Comparison of ENCODE assay signal across 11 cellular contexts in genomic region chr6:55886185-55886836, GRCh38. TPM values are rescaled to one million over a fixed set of nuclear protein-coding genes. Genes with fewer than 3 reads are reported as not detected.
A peak's percentile ranks its signal among the peaks of the same experiment; 100 is the strongest.
DNase-seq lines count a peak whose midpoint lies in the region; ATAC-seq, FAIRE-seq and TF ChIP-seq lines count a peak whose summit lies in the region.
"Had no signal": no experiment of that assay in that cellular context is flagged by ENCODE, and none has a peak within 500 bp of the region (broad histone marks: within the 10 kb centered on the region; RNA-seq: fewer than 3 reads in every experiment).

No MANE protein-coding gene starts in this region.

- no peak overlapping the region for H3K4me3 Mint-ChIP-seq in CD8-positive, alpha-beta T cell

- peaks cover 11% of the 10 kb centered on the region for H3K9me3 Mint-ChIP-seq in CD8-positive, alpha-beta T cell

- no TSS peak for BruUV-seq in HCT116 (replicated peaks; lab: Mats Ljungman, UMichigan)

- RAD21 ChIA-PET in HCT116 (lab: Charles Lee; ENCODE audit: low non-redundant PET in 1 of 2, low total read pairs in 2 of 2, uncharacterized antibody in 2 of 2, unreplicated experiment in 2 of 2) = no interaction called here

- H3K4me3 ChIP-seq in HCT116 (replicated peaks in 1 of 2; ENCODE audit: low read depth in 1 of 2, low read length in 2 of 2) = no peak overlapping the region
- no peak overlapping the region for H3K4me3 ChIP-seq in CD8-positive, alpha-beta T cell (ENCODE audit: low read depth, low read length)
- H3K4me3 ChIP-seq: thoracic aorta had no signal

- H3K27me3 Mint-ChIP-seq in CD8-positive, alpha-beta T cell (ENCODE audit: low read depth) = no peaks in the 10 kb centered on the region

- TF ChIP-seq POLR2A in HCT116 (IDR thresholded peaks at IDR 0.05; ENCODE audit: borderline replicate concordance, extremely low read depth, insufficient read depth, insufficient read length) = no peak

- no peak for FAIRE-seq in HTR-8/SVneo (lab: Jason Lieb, UNC)
- FAIRE-seq: GM18507 had no signal

- no peak overlapping the region for H2AFZ ChIP-seq in HCT116 (ENCODE audit: low read depth, low read length, poor library complexity, severe bottlenecking)

- H3K27me3 ChIP-seq in HCT116 (ENCODE audit: insufficient read depth, low read length) = 0 out of 2 replicates have a peak, but pooled peaks cover 16% of the 10 kb centered on the region
- no peaks in the 10 kb centered on the region for H3K27me3 ChIP-seq in CD8-positive, alpha-beta T cell (ENCODE audit: insufficient read depth, low read length)

- no peaks in the 10 kb centered on the region for H3K36me3 ChIP-seq in HCT116 (ENCODE audit: control insufficient read depth in 1 of 2, insufficient read depth in 2 of 2, low read length in 2 of 2)
- H3K36me3 ChIP-seq in CD8-positive, alpha-beta T cell (ENCODE audit: insufficient read depth, low read length) = no peaks in the 10 kb centered on the region
- H3K36me3 ChIP-seq: thoracic aorta had no signal

- ATAC-seq in HCT116 = no peak
- no peak for ATAC-seq in GM21526 (IDR thresholded peaks at IDR 0.05; ENCODE audit: low FRiP score, unreplicated experiment)
- ATAC-seq in CD8-positive, alpha-beta T cell = no peak

- intact Hi-C loops in HCT116 (cut with micrococcal nuclease) = loop anchor here (2.0 to 10.0 kb wide), 3 partner anchors 269 to 542 kb away; no protein-coding TSS in a partner anchor
- intact Hi-C loops in CD8-positive, alpha-beta T cell (cut with DNase I, micrococcal nuclease) = loop anchor here in 1 of 2 experiments (1.0 kb wide), 1 partner anchor 9 kb away; no protein-coding TSS in a partner anchor

- no peaks in the 10 kb centered on the region for H4K20me1 ChIP-seq in HCT116 (ENCODE audit: insufficient read depth)

- POLR2A ChIA-PET in HCT116 (lab: Charles Lee) = no interaction called here
- POLR2A ChIA-PET in CD8-positive, alpha-beta T cell (lab: Charles Lee) = no interaction called here

- H3K4me2 ChIP-seq in HCT116 (ENCODE audit: low read length) = no peak overlapping the region

- no peaks in the 10 kb centered on the region for H3K79me2 ChIP-seq in HCT116 (ENCODE audit: insufficient read depth, low read length)

- H3K9me3 ChIP-seq in HCT116 (ENCODE audit: control insufficient read depth in 1 of 2, insufficient read depth in 1 of 2, low read depth in 1 of 2, low read length in 2 of 2) = no peaks in the 10 kb centered on the region
- H3K9me3 ChIP-seq in CD8-positive, alpha-beta T cell (ENCODE audit: low read length) = no peaks in the 10 kb centered on the region
- H3K9me3 ChIP-seq: thoracic aorta had no signal

- H3K27ac ChIP-seq in HCT116 (ENCODE audit: low read depth, low read length) = no peak overlapping the region
- no peak overlapping the region for H3K27ac ChIP-seq in VCaP
- no peak overlapping the region for H3K27ac ChIP-seq in CD8-positive, alpha-beta T cell (ENCODE audit: low read depth, low read length)
- H3K27ac ChIP-seq: thoracic aorta had no signal

- H3K9me2 ChIP-seq in HCT116 (ENCODE audit: insufficient read depth) = no peaks in the 10 kb centered on the region

- peak; percentile 57 for TF ChIP-seq RAD21 in HCT116 (IDR thresholded peaks at IDR 0.05; ENCODE audit: low read depth)

- no peak overlapping the region for H3K9ac ChIP-seq in HCT116 (ENCODE audit: low read length)

- CTCF ChIA-PET in HCT116 (lab: Charles Lee) = interaction anchor here (0.5 to 2.2 kb wide), 6 partner anchors 8 to 441 kb away, joined by 3 to 21 read pairs (median 4); no protein-coding TSS in a partner anchor
- CTCF ChIA-PET in CD8-positive, alpha-beta T cell (lab: Charles Lee) = no interaction called here

- peak; percentile 23 to 47 (median 44); a peak in 3 of 6 replicates for TF ChIP-seq CTCF in HCT116 (IDR thresholded peaks at IDR 0.05 in 2 of 3, conservative IDR thresholded peaks at IDR 0.05 in 1 of 3; ENCODE audit: borderline replicate concordance in 1 of 3, insufficient read depth in 1 of 3, low read depth in 2 of 3, low read length in 2 of 3)
- peak; percentile 65 for TF ChIP-seq CTCF in VCaP (conservative IDR thresholded peaks at IDR 0.05)
- no peak for TF ChIP-seq CTCF in CD8-positive, alpha-beta T cell (IDR thresholded peaks at IDR 0.05)

- H3K27ac Mint-ChIP-seq in CD8-positive, alpha-beta T cell = no peak overlapping the region

- DNase-seq in AML-193 (lab: John Stamatoyannopoulos, UW) (peak; percentile 47 to 51), HCT116 (ENCODE audit: low read depth, low spot score) (peak; percentile 3), left kidney (ENCODE audit: low read depth, low spot score) (peak; percentile 21), HTR-8/SVneo (ENCODE audit: insufficient read length, low spot score) (no peak)
- no peak for DNase-seq in activated CD4-positive, alpha-beta T cell treated with anti-CD3 and anti-CD28 coated beads, Interleukin-2, amount 50 U/mL, for 48 hours
- DNase-seq in CD8-positive, alpha-beta T cell = no peak

- H3K4me1 Mint-ChIP-seq in CD8-positive, alpha-beta T cell (ENCODE audit: low read depth) = no peaks in the 10 kb centered on the region

- H3K36me3 Mint-ChIP-seq in CD8-positive, alpha-beta T cell = no peaks in the 10 kb centered on the region

- H3K4me1 ChIP-seq in HCT116 (ENCODE audit: control insufficient read depth in 1 of 2, insufficient read depth in 2 of 2, low read length in 2 of 2) = no peaks in the 10 kb centered on the region
- H3K4me1 ChIP-seq in CD8-positive, alpha-beta T cell (ENCODE audit: insufficient read depth, low read length) = no peaks in the 10 kb centered on the region

TF ChIP-seq in HCT116, 20 proteins besides CTCF, POLR2A, EP300 and RAD21:
- TF ChIP-seq FOSL1 (IDR thresholded peaks at IDR 0.05; ENCODE audit: low read depth) (no peak), ZBTB33 (IDR thresholded peaks at IDR 0.05; ENCODE audit: extremely low read depth, insufficient replicate concordance, low read length) (no peak), EZH2phosphoT487 (IDR thresholded peaks at IDR 0.05; ENCODE audit: borderline replicate concordance) (no peak), CBX3 (IDR thresholded peaks at IDR 0.05; ENCODE audit: low read depth) (no peak), EGR1 (IDR thresholded peaks at IDR 0.05; ENCODE audit: low read depth) (no peak)

RNA-seq across cellular contexts. Expression of gene BMP5, which starts 10.9 kb away (rescaled TPM):
- total RNA-seq in HCT116 (2021; ENCODE audit: unreplicated experiment) = not detected
- polyA plus RNA-seq in HCT116 (2012) = not detected in 2 replicates
- total RNA-seq in CD8-positive, alpha-beta T cell = not detected
- total RNA-seq: T-helper 2 cell treated with Interferon-gamma antibody and Interleukin-4, amounts not matched to agents 100 ng/mL and 5 ng/mL, for 36 hours; thoracic aorta had no signal

Comparison
In these comparisons a context has a peak if more than half of its experiments do, and no peak if none do; other contexts are left out.
1. DNase-seq: peak in AML-193 (2 of 2), HCT116 (single experiment) and left kidney (single experiment); none in HTR-8/SVneo (single experiment), activated CD4-positive, alpha-beta T cell treated with anti-CD3 and anti-CD28 coated beads, Interleukin-2, amount 50 U/mL, for 48 hours (0 of 2) and CD8-positive, alpha-beta T cell (0 of 7).